ENCODE assay signal across 1 cellular context in genomic region chr14:22852940-22853767, GRCh38.
A peak's percentile ranks its signal among the peaks of the same experiment; 100 is the strongest.
TF ChIP-seq lines count a peak whose summit lies in the region.

No MANE protein-coding gene starts in this region.

TF ChIP-seq in GM12878, 131 proteins besides CTCF, POLR2A, EP300 and RAD21 (continues in another document):
- TF ChIP-seq SPI1 (IDR thresholded peaks at IDR 0.05; ENCODE audit: borderline replicate concordance, insufficient read depth, low read depth, low read length) (peak; percentile 31; the same call in 1 of the 2 replicates), DPF2 (IDR thresholded peaks at IDR 0.05) (peak; percentile 78; the same call in 1 of the 2 replicates), RELB (IDR thresholded peaks at IDR 0.05; ENCODE audit: low read depth) (peak; percentile 49; the same call in 1 of the 2 replicates), E4F1 (IDR thresholded peaks at IDR 0.05; ENCODE audit: borderline replicate concordance, partially characterized antibody) (peak; percentile 19), TARDBP (IDR thresholded peaks at IDR 0.05; ENCODE audit: borderline replicate concordance) (0 out of 2 replicates have a peak, but pooled peaks have one; percentile 49), FOXM1 (IDR thresholded peaks at IDR 0.05; ENCODE audit: low read depth, low read length) (peak; percentile 41; the same call in 1 of the 2 replicates), CEBPB (IDR thresholded peaks at IDR 0.05; ENCODE audit: borderline replicate concordance in 1 of 2, low read depth in 2 of 2, low read length in 2 of 2) (peak in 1 of 2 experiments; percentile 30; a peak in 1 of 4 replicates), SKIL (IDR thresholded peaks at IDR 0.05; ENCODE audit: low read depth, poor library complexity, severe bottlenecking) (peak; percentile 32), GATAD2B (conservative IDR thresholded peaks at IDR 0.05; ENCODE audit: low read depth) (peak; percentile 64; the same call in 1 of the 2 replicates), EED (IDR thresholded peaks at IDR 0.05; ENCODE audit: low read depth) (peak; percentile 41), KAT2A (conservative IDR thresholded peaks at IDR 0.05; ENCODE audit: control insufficient read depth, low read depth, low read length) (no peak), NR2C1 (IDR thresholded peaks at IDR 0.05) (no peak), ZBTB40 (IDR thresholded peaks at IDR 0.05; ENCODE audit: borderline replicate concordance) (no peak), IRF4 (IDR thresholded peaks at IDR 0.05; ENCODE audit: low read depth, low read length) (peak; percentile 54; the same call in 1 of the 2 replicates), MXI1 (IDR thresholded peaks at IDR 0.05; ENCODE audit: low read depth, low read length) (peak; percentile 65; the same call in 1 of the 2 replicates), NBN (IDR thresholded peaks at IDR 0.05) (peak; percentile 71), POU2F2 (IDR thresholded peaks at IDR 0.05; ENCODE audit: borderline replicate concordance, low read depth, low read length) (peak; percentile 47; the same call in 2 of the 3 replicates), RCOR1 (conservative IDR thresholded peaks at IDR 0.05; ENCODE audit: low read depth, low read length) (0 out of 2 replicates have a peak, but pooled peaks have one; percentile 20), HDGF (IDR thresholded peaks at IDR 0.05) (peak; percentile 62; the same call in 1 of the 2 replicates), YY1 (IDR thresholded peaks at IDR 0.05; ENCODE audit: low read depth, low read length) (peak; percentile 89), KLF5 (IDR thresholded peaks at IDR 0.05; ENCODE audit: partially characterized antibody) (peak; percentile 17), ATF7 (IDR thresholded peaks at IDR 0.05; ENCODE audit: low read depth) (0 out of 2 replicates have a peak, but pooled peaks have one; percentile 53), SIN3A (IDR thresholded peaks at IDR 0.05; ENCODE audit: low read depth, low read length) (peak; percentile 42; the same call in 1 of the 2 replicates), LARP7 (IDR thresholded peaks at IDR 0.05) (peak; percentile 78; the same call in 1 of the 2 replicates), SMARCA5 (IDR thresholded peaks at IDR 0.05) (peak; percentile 95; the same call in 1 of the 2 replicates), RB1 (IDR thresholded peaks at IDR 0.05; ENCODE audit: borderline replicate concordance) (peak; percentile 83; the same call in 1 of the 2 replicates), IKZF2 (IDR thresholded peaks at IDR 0.05) (peak; percentile 10 to 39; a peak in 1 of 4 replicates), ZNF592 (IDR thresholded peaks at IDR 0.05) (peak; percentile 20; the same call in 1 of the 2 replicates), ZNF24 (IDR thresholded peaks at IDR 0.05) (no peak), BHLHE40 (IDR thresholded peaks at IDR 0.05; ENCODE audit: borderline replicate concordance in 1 of 2, low read depth in 2 of 2, low read length in 1 of 2) (peak; percentile 10 to 17; a peak in 1 of 4 replicates), SP1 (IDR thresholded peaks at IDR 0.05; ENCODE audit: low read depth, low read length) (no peak), PAX5 (IDR thresholded peaks at IDR 0.05; ENCODE audit: borderline replicate concordance, low read depth, low read length) (0 out of 2 replicates have a peak, but pooled peaks have one; percentile 27), CHD4 (IDR thresholded peaks at IDR 0.05) (no peak), IKZF1 (conservative IDR thresholded peaks at IDR 0.05) (peak; percentile 65), MTA2 (IDR thresholded peaks at IDR 0.05; ENCODE audit: low read depth) (0 out of 2 replicates have a peak, but pooled peaks have one; percentile 16), MLLT1 (IDR thresholded peaks at IDR 0.05) (peak; percentile 70; the same call in 1 of the 2 replicates), TCF12 (IDR thresholded peaks at IDR 0.05; ENCODE audit: low read depth, low read length) (0 out of 2 replicates have a peak, but pooled peaks have one; percentile 54), SMC3 (IDR thresholded peaks at IDR 0.05; ENCODE audit: borderline replicate concordance, low read length) (peak; percentile 98), RELA (IDR thresholded peaks at IDR 0.05; ENCODE audit: borderline replicate concordance, partially characterized antibody) (peak; percentile 37), HSF1 (IDR thresholded peaks at IDR 0.05; ENCODE audit: low read depth, low read length) (no peak), MAX (IDR thresholded peaks at IDR 0.05; ENCODE audit: low read depth, low read length) (peak; percentile 74), TCF3 (IDR thresholded peaks at IDR 0.05; ENCODE audit: borderline replicate concordance, insufficient read depth, low read depth, low read length) (0 out of 2 replicates have a peak, but pooled peaks have one; percentile 41), CHD2 (IDR thresholded peaks at IDR 0.05; ENCODE audit: borderline replicate concordance, low read depth, low read length) (0 out of 2 replicates have a peak, but pooled peaks have one; percentile 54), STAT1 (conservative IDR thresholded peaks at IDR 0.05) (0 out of 2 replicates have a peak, but pooled peaks have one; percentile 77), SMAD5 (IDR thresholded peaks at IDR 0.05; ENCODE audit: low read depth) (no peak)
